Comparison of ENCODE assay signal across 1 cellular context in genomic region chr12:18246057-18246456, GRCh38.
TF ChIP-seq lines count a peak whose summit lies in the region.

No MANE protein-coding gene starts in this region.

TF ChIP-seq in GM23338, 12 proteins besides CTCF, POLR2A, EP300 and RAD21 (continued from another document):
- TF ChIP-seq, protein P1, sequence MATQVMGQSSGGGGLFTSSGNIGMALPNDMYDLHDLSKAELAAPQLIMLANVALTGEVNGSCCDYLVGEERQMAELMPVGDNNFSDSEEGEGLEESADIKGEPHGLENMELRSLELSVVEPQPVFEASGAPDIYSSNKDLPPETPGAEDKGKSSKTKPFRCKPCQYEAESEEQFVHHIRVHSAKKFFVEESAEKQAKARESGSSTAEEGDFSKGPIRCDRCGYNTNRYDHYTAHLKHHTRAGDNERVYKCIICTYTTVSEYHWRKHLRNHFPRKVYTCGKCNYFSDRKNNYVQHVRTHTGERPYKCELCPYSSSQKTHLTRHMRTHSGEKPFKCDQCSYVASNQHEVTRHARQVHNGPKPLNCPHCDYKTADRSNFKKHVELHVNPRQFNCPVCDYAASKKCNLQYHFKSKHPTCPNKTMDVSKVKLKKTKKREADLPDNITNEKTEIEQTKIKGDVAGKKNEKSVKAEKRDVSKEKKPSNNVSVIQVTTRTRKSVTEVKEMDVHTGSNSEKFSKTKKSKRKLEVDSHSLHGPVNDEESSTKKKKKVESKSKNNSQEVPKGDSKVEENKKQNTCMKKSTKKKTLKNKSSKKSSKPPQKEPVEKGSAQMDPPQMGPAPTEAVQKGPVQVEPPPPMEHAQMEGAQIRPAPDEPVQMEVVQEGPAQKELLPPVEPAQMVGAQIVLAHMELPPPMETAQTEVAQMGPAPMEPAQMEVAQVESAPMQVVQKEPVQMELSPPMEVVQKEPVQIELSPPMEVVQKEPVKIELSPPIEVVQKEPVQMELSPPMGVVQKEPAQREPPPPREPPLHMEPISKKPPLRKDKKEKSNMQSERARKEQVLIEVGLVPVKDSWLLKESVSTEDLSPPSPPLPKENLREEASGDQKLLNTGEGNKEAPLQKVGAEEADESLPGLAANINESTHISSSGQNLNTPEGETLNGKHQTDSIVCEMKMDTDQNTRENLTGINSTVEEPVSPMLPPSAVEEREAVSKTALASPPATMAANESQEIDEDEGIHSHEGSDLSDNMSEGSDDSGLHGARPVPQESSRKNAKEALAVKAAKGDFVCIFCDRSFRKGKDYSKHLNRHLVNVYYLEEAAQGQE (IDR thresholded peaks at IDR 0.05; ENCODE audit: unreplicated experiment) = no peak
- TF ChIP-seq JUNB (IDR thresholded peaks at IDR 0.05; ENCODE audit: unreplicated experiment) = no peak
- TF ChIP-seq, protein P2, sequence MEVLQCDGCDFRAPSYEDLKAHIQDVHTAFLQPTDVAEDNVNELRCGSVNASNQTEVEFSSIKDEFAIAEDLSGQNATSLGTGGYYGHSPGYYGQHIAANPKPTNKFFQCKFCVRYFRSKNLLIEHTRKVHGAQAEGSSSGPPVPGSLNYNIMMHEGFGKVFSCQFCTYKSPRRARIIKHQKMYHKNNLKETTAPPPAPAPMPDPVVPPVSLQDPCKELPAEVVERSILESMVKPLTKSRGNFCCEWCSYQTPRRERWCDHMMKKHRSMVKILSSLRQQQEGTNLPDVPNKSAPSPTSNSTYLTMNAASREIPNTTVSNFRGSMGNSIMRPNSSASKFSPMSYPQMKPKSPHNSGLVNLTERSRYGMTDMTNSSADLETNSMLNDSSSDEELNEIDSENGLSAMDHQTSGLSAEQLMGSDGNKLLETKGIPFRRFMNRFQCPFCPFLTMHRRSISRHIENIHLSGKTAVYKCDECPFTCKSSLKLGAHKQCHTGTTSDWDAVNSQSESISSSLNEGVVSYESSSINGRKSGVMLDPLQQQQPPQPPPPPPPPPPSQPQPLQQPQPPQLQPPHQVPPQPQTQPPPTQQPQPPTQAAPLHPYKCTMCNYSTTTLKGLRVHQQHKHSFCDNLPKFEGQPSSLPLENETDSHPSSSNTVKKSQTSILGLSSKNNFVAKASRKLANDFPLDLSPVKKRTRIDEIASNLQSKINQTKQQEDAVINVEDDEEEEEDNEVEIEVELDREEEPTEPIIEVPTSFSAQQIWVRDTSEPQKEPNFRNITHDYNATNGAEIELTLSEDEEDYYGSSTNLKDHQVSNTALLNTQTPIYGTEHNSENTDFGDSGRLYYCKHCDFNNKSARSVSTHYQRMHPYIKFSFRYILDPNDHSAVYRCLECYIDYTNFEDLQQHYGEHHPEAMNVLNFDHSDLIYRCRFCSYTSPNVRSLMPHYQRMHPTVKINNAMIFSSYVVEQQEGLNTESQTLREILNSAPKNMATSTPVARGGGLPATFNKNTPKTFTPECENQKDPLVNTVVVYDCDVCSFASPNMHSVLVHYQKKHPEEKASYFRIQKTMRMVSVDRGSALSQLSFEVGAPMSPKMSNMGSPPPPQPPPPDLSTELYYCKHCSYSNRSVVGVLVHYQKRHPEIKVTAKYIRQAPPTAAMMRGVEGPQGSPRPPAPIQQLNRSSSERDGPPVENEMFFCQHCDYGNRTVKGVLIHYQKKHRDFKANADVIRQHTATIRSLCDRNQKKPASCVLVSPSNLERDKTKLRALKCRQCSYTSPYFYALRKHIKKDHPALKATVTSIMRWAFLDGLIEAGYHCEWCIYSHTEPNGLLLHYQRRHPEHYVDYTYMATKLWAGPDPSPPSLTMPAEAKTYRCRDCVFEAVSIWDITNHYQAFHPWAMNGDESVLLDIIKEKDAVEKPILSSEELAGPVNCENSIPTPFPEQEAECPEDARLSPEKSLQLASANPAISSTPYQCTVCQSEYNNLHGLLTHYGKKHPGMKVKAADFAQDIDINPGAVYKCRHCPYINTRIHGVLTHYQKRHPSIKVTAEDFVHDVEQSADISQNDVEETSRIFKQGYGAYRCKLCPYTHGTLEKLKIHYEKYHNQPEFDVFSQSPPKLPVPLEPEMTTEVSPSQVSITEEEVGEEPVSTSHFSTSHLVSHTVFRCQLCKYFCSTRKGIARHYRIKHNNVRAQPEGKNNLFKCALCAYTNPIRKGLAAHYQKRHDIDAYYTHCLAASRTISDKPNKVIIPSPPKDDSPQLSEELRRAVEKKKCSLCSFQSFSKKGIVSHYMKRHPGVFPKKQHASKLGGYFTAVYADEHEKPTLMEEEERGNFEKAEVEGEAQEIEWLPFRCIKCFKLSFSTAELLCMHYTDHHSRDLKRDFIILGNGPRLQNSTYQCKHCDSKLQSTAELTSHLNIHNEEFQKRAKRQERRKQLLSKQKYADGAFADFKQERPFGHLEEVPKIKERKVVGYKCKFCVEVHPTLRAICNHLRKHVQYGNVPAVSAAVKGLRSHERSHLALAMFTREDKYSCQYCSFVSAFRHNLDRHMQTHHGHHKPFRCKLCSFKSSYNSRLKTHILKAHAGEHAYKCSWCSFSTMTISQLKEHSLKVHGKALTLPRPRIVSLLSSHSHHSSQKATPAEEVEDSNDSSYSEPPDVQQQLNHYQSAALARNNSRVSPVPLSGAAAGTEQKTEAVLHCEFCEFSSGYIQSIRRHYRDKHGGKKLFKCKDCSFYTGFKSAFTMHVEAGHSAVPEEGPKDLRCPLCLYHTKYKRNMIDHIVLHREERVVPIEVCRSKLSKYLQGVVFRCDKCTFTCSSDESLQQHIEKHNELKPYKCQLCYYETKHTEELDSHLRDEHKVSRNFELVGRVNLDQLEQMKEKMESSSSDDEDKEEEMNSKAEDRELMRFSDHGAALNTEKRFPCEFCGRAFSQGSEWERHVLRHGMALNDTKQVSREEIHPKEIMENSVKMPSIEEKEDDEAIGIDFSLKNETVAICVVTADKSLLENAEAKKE (CRISPR knock-in tag; IDR thresholded peaks at IDR 0.05) = no peak
